In genomic region chr10:91162495-91163268, GRCh38 we compare ENCODE assay signal across 8 cellular contexts. TPM values are rescaled to one million over a fixed set of nuclear protein-coding genes. Genes with fewer than 3 reads are reported as not detected.
A peak's percentile ranks its signal among the peaks of the same experiment; 100 is the strongest.
DNase-seq lines count a peak whose midpoint lies in the region; ATAC-seq and FAIRE-seq lines count a peak whose summit lies in the region.

No MANE protein-coding gene starts in this region.

- no peaks in the 10 kb centered on the region for H3K9me3 ChIP-seq in HUES64 (ENCODE audit: insufficient read depth, low read depth, low read length)

- no peaks in the 10 kb centered on the region for H3K36me3 ChIP-seq in HUES64 (ENCODE audit: insufficient read depth, low read length)

- no peak for FAIRE-seq in urothelium cell line (lab: Jason Lieb, UNC)

- peak; percentile 52 for ATAC-seq in GM21423 (IDR thresholded peaks at IDR 0.05; ENCODE audit: unreplicated experiment)

- H3K9ac ChIP-seq in HUES64 (ENCODE audit: low read depth, low read length), result peak overlapping the region; percentile 7; the same call in 1 of the 2 replicates

- H3K27me3 ChIP-seq in HUES64 (ENCODE audit: insufficient read depth, low read length), result peaks cover 91% of the 10 kb centered on the region

- no peak overlapping the region for H3K27ac ChIP-seq in HUES64 (ENCODE audit: low read depth, low read length)

- peak; percentile 43 for DNase-seq in DMS53 treated with DMSO at 0.1 percent for 48 hours (lab: John Stamatoyannopoulos, UW; ENCODE audit: unreplicated experiment)
- DNase-seq in T-helper 9 cell, result peak; percentile 70
- peak; percentile 86 for DNase-seq in astrocyte of the hippocampus (ENCODE audit: low read depth, low spot score)
- DNase-seq in hepatic stellate cell (ENCODE audit: low spot score), result peak; percentile 61
- DNase-seq in putamen (ENCODE audit: low spot score), result peak; percentile 86
- DNase-seq in urothelium cell line (ENCODE audit: low spot score), result peak; percentile 65

- H3K4me1 ChIP-seq in HUES64 (ENCODE audit: insufficient read depth, low read length), result peaks cover 4% of the 10 kb centered on the region; the same call in 1 of the 2 replicates

- under 1% methylated on average over 110 of the region's 110 CpGs for WGBS in HUES64

- peak overlapping the region; percentile 74 for H3K4me3 ChIP-seq in HUES64 (ENCODE audit: low read length)

RNA-seq across cellular contexts. Expression of gene PCGF5, which starts 57.8 kb away (rescaled TPM):
- polyA plus RNA-seq in HUES64 (2013, experiment 1 of 2), result 9.6 TPM
- 10.6 TPM for polyA plus RNA-seq in HUES64 (2013, experiment 2 of 2)
